Comparison of ENCODE assay signal across 8 cellular contexts in genomic region chr6:43181942-43182860, GRCh38.
DNase-seq lines count a peak whose midpoint lies in the region; ATAC-seq, FAIRE-seq and TF ChIP-seq lines count a peak whose summit lies in the region.

TSS of gene CUL9 (plus strand) at chr6:43182196. CDS start at chr6:43184311, 2,115 bp downstream.

- H4K20me1 ChIP-seq in OCI-LY1 (ENCODE audit: insufficient read depth, low read length) = no peaks in the 10 kb centered on the region

- H3K9me3 ChIP-seq in OCI-LY1 (ENCODE audit: low read length) = no peaks in the 10 kb centered on the region

- peak within 1 kb of the TSS; percentile 84 for H3K27ac ChIP-seq in C4-2B
- H3K27ac ChIP-seq in OCI-LY1 (ENCODE audit: low read depth, low read length, poor library complexity, severe bottlenecking) = peak within 1 kb of the TSS; percentile 56

- FAIRE-seq in GM19239 (lab: Jason Lieb, UNC) = peak; percentile 87

- no peak within 1 kb of the TSS for H2AFZ ChIP-seq in OCI-LY1 (ENCODE audit: low read length)

- H3K27me3 ChIP-seq in OCI-LY1 (ENCODE audit: insufficient read depth, low read length) = no peaks in the 10 kb centered on the region

- peaks cover 47% of the 10 kb centered on the region for H3K36me3 ChIP-seq in OCI-LY1 (ENCODE audit: insufficient read depth, low read length)

- peak within 1 kb of the TSS; percentile 82 for H3K9ac ChIP-seq in OCI-LY1 (ENCODE audit: low read length)

- H3K4me1 ChIP-seq in OCI-LY1 (ENCODE audit: insufficient read depth, low read length, severe bottlenecking) = peaks cover 26% of the 10 kb centered on the region

- DNase-seq in GM19239 (ENCODE audit: insufficient read length, low spot score) = peak; percentile 88
- peak; percentile 78 for DNase-seq in activated T-cell treated with anti-CD3 and anti-CD28 coated beads for 24 hours (ENCODE audit: low read depth)
- peak; percentile 83 for DNase-seq in epidermal melanocyte (ENCODE audit: insufficient read length, low spot score)
- peak; percentile 82 for DNase-seq in middle frontal gyrus (ENCODE audit: extremely low spot score, low spot score)
- DNase-seq in stimulated activated CD8-positive, alpha-beta memory T cell treated with anti-CD3 and anti-CD28 coated beads, Interleukin-15, amount 100 ng/mL, for 48 hours (ENCODE audit: low read depth in 2 of 2) = peak; percentile 77 to 79

- no peaks in the 10 kb centered on the region; the same call in 1 of the 2 replicates for H3F3A ChIP-seq in OCI-LY1 (ENCODE audit: insufficient read depth, low read length)

- H3K4me3 ChIP-seq in OCI-LY1 (ENCODE audit: low read depth, low read length, poor library complexity, severe bottlenecking) = peak within 1 kb of the TSS; percentile 81

- ATAC-seq in HG03442 (IDR thresholded peaks at IDR 0.05; ENCODE audit: unreplicated experiment) = peak; percentile 84

- H3K79me2 ChIP-seq in OCI-LY1 (ENCODE audit: insufficient read depth, low read length) = no peaks in the 10 kb centered on the region

- peak within 1 kb of the TSS; percentile 65 for H3K4me2 ChIP-seq in OCI-LY1 (ENCODE audit: low read length)

- no peaks in the 10 kb centered on the region for H3K9me2 ChIP-seq in OCI-LY1 (ENCODE audit: low read depth, low read length)

- no peak for TF ChIP-seq CTCF in C4-2B (conservative IDR thresholded peaks at IDR 0.05)
- no peak; the same call in 1 of the 2 replicates for TF ChIP-seq CTCF in OCI-LY1 (IDR thresholded peaks at IDR 0.05; ENCODE audit: low read length)

Comparison
In these comparisons a context has a peak if more than half of its experiments do, and no peak if none do; other contexts are left out.
1. Peak in every context shown above with its lines: DNase-seq, ATAC-seq, H3K4me3 ChIP-seq and H3K27ac ChIP-seq.